Comparison of ENCODE assay signal across 8 cellular contexts in genomic region chr18:3594760-3595241, GRCh38.
DNase-seq lines count a peak whose midpoint lies in the region; ATAC-seq and TF ChIP-seq lines count a peak whose summit lies in the region.

No MANE protein-coding gene starts in this region.

- H3K4me1 ChIP-seq in right atrium auricular region (peaks cover 0 to 46% of the 10 kb centered on the region in 2 donors), sigmoid colon (peaks cover 0 to 53% (median 44%) of the 10 kb centered on the region in 4 donors)

- H3K9me3 Mint-ChIP-seq in activated naive CD8-positive, alpha-beta T cell treated with anti-CD3 and anti-CD28 coated beads for 36 hours: no peaks in the 10 kb centered on the region

- no peaks in the 10 kb centered on the region for H3K36me3 ChIP-seq in right atrium auricular region
- no peaks in the 10 kb centered on the region for H3K36me3 ChIP-seq in sigmoid colon

- H3K4me1 Mint-ChIP-seq in activated naive CD8-positive, alpha-beta T cell treated with anti-CD3 and anti-CD28 coated beads for 36 hours: peaks cover 52% of the 10 kb centered on the region

- H3K27ac Mint-ChIP-seq in activated naive CD8-positive, alpha-beta T cell treated with anti-CD3 and anti-CD28 coated beads for 36 hours: peak overlapping the region; percentile 95

- H3K9me3 ChIP-seq in right atrium auricular region (no peaks in the 10 kb centered on the region), sigmoid colon (no peaks in the 10 kb centered on the region)

- H3K4me3 ChIP-seq in right atrium auricular region: peak overlapping the region; percentile 42 to 54
- peak overlapping the region; percentile 28 to 51 (median 48) for H3K4me3 ChIP-seq in sigmoid colon

- H3K27ac ChIP-seq in right atrium auricular region (peak overlapping the region; percentile 96 to 97), sigmoid colon (peak overlapping the region; percentile 87 to 98 (median 94))

- TF ChIP-seq CTCF in right atrium auricular region (IDR thresholded peaks at IDR 0.05) (no peak), sigmoid colon (IDR thresholded peaks at IDR 0.05) (no peak)

- TF ChIP-seq POLR2A in sigmoid colon (IDR thresholded peaks at IDR 0.05): no peak

- H3K27me3 Mint-ChIP-seq in activated naive CD8-positive, alpha-beta T cell treated with anti-CD3 and anti-CD28 coated beads for 36 hours: no peaks in the 10 kb centered on the region

- DNase-seq in EH (ENCODE audit: low read depth) (peak; percentile 60), LoVo (ENCODE audit: low spot score) (peak; percentile 42), right atrium auricular region (ENCODE audit: low spot score) (no peak), sigmoid colon (no peak), COLO829 (ENCODE audit: low spot score) (no peak), mucosa of gallbladder (ENCODE audit: low spot score) (no peak), sciatic nerve (ENCODE audit: low spot score) (no peak)
- DNase-seq in activated naive CD8-positive, alpha-beta T cell treated with anti-CD3 and anti-CD28 coated beads for 36 hours: peak; percentile 13

- H3K27me3 ChIP-seq in right atrium auricular region: no peaks in the 10 kb centered on the region
- no peaks in the 10 kb centered on the region for H3K27me3 ChIP-seq in sigmoid colon

- no peak for TF ChIP-seq EP300 in sigmoid colon (IDR thresholded peaks at IDR 0.05)

- ATAC-seq in sciatic nerve: no peak

- peaks cover 19% of the 10 kb centered on the region for H3K36me3 Mint-ChIP-seq in activated naive CD8-positive, alpha-beta T cell treated with anti-CD3 and anti-CD28 coated beads for 36 hours

- intact Hi-C loops in sigmoid colon (cut with DNase I) (loop anchor here (2.0 to 5.0 kb wide), 4 partner anchors 142 to 332 kb away; partner anchors contain the start of gene MYL12B), sciatic nerve (cut with DNase I) (loop anchor here (5.0 to 10.0 kb wide), 2 partner anchors 70 to 142 kb away; partner anchors contain the start of gene TGIF1)

- peak overlapping the region; percentile 85 for H3K4me3 Mint-ChIP-seq in activated naive CD8-positive, alpha-beta T cell treated with anti-CD3 and anti-CD28 coated beads for 36 hours

- WGBS in sigmoid colon, 2 donors: 1 to 15% methylated on average over 7 of the region's 7 CpGs

Comparison
In these comparisons a context has a peak if more than half of its experiments do, and no peak if none do; other contexts are left out.
1. DNase-seq: peak in EH (single experiment), LoVo (single experiment) and activated naive CD8-positive, alpha-beta T cell treated with anti-CD3 and anti-CD28 coated beads for 36 hours (single experiment); none in right atrium auricular region (single experiment), sigmoid colon (single experiment), COLO829 (single experiment), mucosa of gallbladder (single experiment) and sciatic nerve (single experiment).